ENCODE assay signal across 26 cellular contexts in genomic region chr4:109571494-109571893, GRCh38. TPM values are rescaled to one million over a fixed set of nuclear protein-coding genes. Genes with fewer than 3 reads are reported as not detected.
DNase-seq lines count a peak whose midpoint lies in the region; ATAC-seq, FAIRE-seq and TF ChIP-seq lines count a peak whose summit lies in the region.
"Had no signal": no experiment of that assay in that cellular context is flagged by ENCODE, and none has a peak within 500 bp of the region (broad histone marks: within the 10 kb centered on the region; RNA-seq: fewer than 3 reads in every experiment).

No MANE protein-coding gene starts in this region.

- TF ChIP-seq EP300 in HepG2 (IDR thresholded peaks at IDR 0.05; ENCODE audit: low read depth in 2 of 2, low read length in 2 of 2) (no peak), HepG2 (CRISPR knock-in tag; IDR thresholded peaks at IDR 0.05; ENCODE audit: borderline replicate concordance) (no peak)

- POLR2A ChIA-PET in activated CD8-positive, alpha-beta T cell treated with anti-CD3 and anti-CD28 coated beads for 36 hours (lab: Charles Lee), result interaction anchor here (0.6 to 1.0 kb wide), 3 partner anchors 9 to 16 kb away, joined by 3 to 5 read pairs (median 3); no protein-coding TSS in a partner anchor
- POLR2A ChIA-PET in activated CD8-positive, alpha-beta T cell treated with anti-CD3 and anti-CD28 coated beads, Interleukin-2, amount 10 ng/mL, durations not matched to agents 7 days and 5 days (lab: Charles Lee), result interaction anchor here (0.6 to 1.7 kb wide), 3 partner anchors 9 to 12 kb away, joined by 3 to 7 read pairs (median 4); partner anchors contain the start of gene MCUB
- POLR2A ChIA-PET in HepG2 (lab: Yijun Ruan, JAX), result no interaction called here

- FAIRE-seq in HepG2 (lab: Jason Lieb, UNC), result no peak
- FAIRE-seq: GM18507, H54, HTR-8/SVneo had no signal

- no peaks in the 10 kb centered on the region for H3K9me3 ChIP-seq in HepG2 (ENCODE audit: low read length)
- H3K9me3 ChIP-seq in right lobe of liver, result no peaks in the 10 kb centered on the region
- H3K9me3 ChIP-seq: MG63, SJSA1 had no signal

- H2AFZ ChIP-seq in HepG2 (ENCODE audit: low read length), result no peak overlapping the region
- H2AFZ ChIP-seq: PC-9 had no signal

- no peak for TF ChIP-seq CTCF in activated CD8-positive, alpha-beta T cell treated with anti-CD3 and anti-CD28 coated beads for 36 hours (IDR thresholded peaks at IDR 0.05)
- TF ChIP-seq CTCF in HepG2 (CRISPR knock-in tag; IDR thresholded peaks at IDR 0.05) (no peak), right lobe of liver (IDR thresholded peaks at IDR 0.05) (no peak)

- H3K4me2 ChIP-seq in HepG2 (ENCODE audit: low read depth, low read length), result no peak overlapping the region
- H3K4me2 ChIP-seq: PC-9 had no signal

- H3K27ac Mint-ChIP-seq in activated CD8-positive, alpha-beta T cell treated with anti-CD3 and anti-CD28 coated beads for 36 hours, result peak overlapping the region; percentile 7
- no peak overlapping the region for H3K27ac Mint-ChIP-seq in activated CD8-positive, alpha-beta T cell treated with anti-CD3 and anti-CD28 coated beads, Interleukin-2, amount 10 ng/mL, durations not matched to agents 7 days and 5 days
- peak overlapping the region; percentile 16 to 33 for H3K27ac Mint-ChIP-seq in effector memory CD8-positive, alpha-beta T cell

- no peaks in the 10 kb centered on the region for H4K20me1 ChIP-seq in HepG2 (ENCODE audit: insufficient read depth, low read length)

- no peak for ATAC-seq in activated CD8-positive, alpha-beta T cell treated with anti-CD3 and anti-CD28 coated beads for 36 hours
- ATAC-seq in activated CD8-positive, alpha-beta T cell treated with anti-CD3 and anti-CD28 coated beads, Interleukin-2, amount 10 ng/mL, durations not matched to agents 7 days and 5 days, result no peak
- ATAC-seq in HepG2, result no peak
- ATAC-seq in right lobe of liver, result no peak
- ATAC-seq in effector memory CD8-positive, alpha-beta T cell (replicated peaks), result no peak
- ATAC-seq in HG02870 (IDR thresholded peaks at IDR 0.05; ENCODE audit: unreplicated experiment), result no peak

- H3K27ac ChIP-seq in HepG2 (ENCODE audit: extremely low read length, insufficient read depth, low read length) (no peak overlapping the region), right lobe of liver (no peak overlapping the region)
- H3K27ac ChIP-seq: PC-9, SJSA1 had no signal

- peaks cover 32% of the 10 kb centered on the region for H3K36me3 Mint-ChIP-seq in activated CD8-positive, alpha-beta T cell treated with anti-CD3 and anti-CD28 coated beads for 36 hours (ENCODE audit: low read depth)
- H3K36me3 Mint-ChIP-seq in activated CD8-positive, alpha-beta T cell treated with anti-CD3 and anti-CD28 coated beads, Interleukin-2, amount 10 ng/mL, durations not matched to agents 7 days and 5 days (ENCODE audit: low read depth), result peaks cover 46% of the 10 kb centered on the region
- no peaks in the 10 kb centered on the region for H3K36me3 Mint-ChIP-seq in effector memory CD8-positive, alpha-beta T cell (ENCODE audit: insufficient read depth)

- H3K9ac ChIP-seq in HepG2 (ENCODE audit: insufficient read depth, low read depth, low read length), result no peak overlapping the region

- H3K36me3 ChIP-seq in HepG2 (replicated peaks in 1 of 2; ENCODE audit: control insufficient read depth in 1 of 2, insufficient read depth in 2 of 2, low read length in 2 of 2) (no peaks in the 10 kb centered on the region), right lobe of liver (no peaks in the 10 kb centered on the region)
- H3K36me3 ChIP-seq: MG63, SJSA1 had no signal

- no peaks in the 10 kb centered on the region for H3K27me3 Mint-ChIP-seq in activated CD8-positive, alpha-beta T cell treated with anti-CD3 and anti-CD28 coated beads for 36 hours
- no peaks in the 10 kb centered on the region for H3K27me3 Mint-ChIP-seq in activated CD8-positive, alpha-beta T cell treated with anti-CD3 and anti-CD28 coated beads, Interleukin-2, amount 10 ng/mL, durations not matched to agents 7 days and 5 days (ENCODE audit: low read depth)
- H3K27me3 Mint-ChIP-seq in effector memory CD8-positive, alpha-beta T cell, result no peaks in the 10 kb centered on the region

- H3K9me3 Mint-ChIP-seq in activated CD8-positive, alpha-beta T cell treated with anti-CD3 and anti-CD28 coated beads for 36 hours, result peaks cover 8% of the 10 kb centered on the region
- peaks cover 5% of the 10 kb centered on the region for H3K9me3 Mint-ChIP-seq in activated CD8-positive, alpha-beta T cell treated with anti-CD3 and anti-CD28 coated beads, Interleukin-2, amount 10 ng/mL, durations not matched to agents 7 days and 5 days (ENCODE audit: insufficient read depth)
- H3K9me3 Mint-ChIP-seq in effector memory CD8-positive, alpha-beta T cell, result no peaks in the 10 kb centered on the region

- H3K27me3 ChIP-seq in HepG2 (ENCODE audit: control insufficient read depth in 1 of 2, insufficient read depth in 2 of 2, low read length in 2 of 2) (no peaks in the 10 kb centered on the region), right lobe of liver (no peaks in the 10 kb centered on the region)
- H3K27me3 ChIP-seq: MG63, SJSA1 had no signal

- H3K4me3 Mint-ChIP-seq in activated CD8-positive, alpha-beta T cell treated with anti-CD3 and anti-CD28 coated beads for 36 hours, result no peak overlapping the region
- no peak overlapping the region for H3K4me3 Mint-ChIP-seq in activated CD8-positive, alpha-beta T cell treated with anti-CD3 and anti-CD28 coated beads, Interleukin-2, amount 10 ng/mL, durations not matched to agents 7 days and 5 days
- no peak overlapping the region for H3K4me3 Mint-ChIP-seq in effector memory CD8-positive, alpha-beta T cell

- H3K4me3 ChIP-seq in HepG2 (replicated peaks in 1 of 3; ENCODE audit: insufficient read depth in 1 of 3, low read depth in 2 of 3, low read length in 3 of 3) (no peak overlapping the region), right lobe of liver (no peak overlapping the region)
- H3K4me3 ChIP-seq: MG63, PC-9, SJSA1 had no signal

- no peak for DNase-seq in activated CD8-positive, alpha-beta T cell treated with anti-CD3 and anti-CD28 coated beads for 36 hours
- no peak for DNase-seq in activated CD8-positive, alpha-beta T cell treated with anti-CD3 and anti-CD28 coated beads, Interleukin-2, amount 10 ng/mL, durations not matched to agents 7 days and 5 days
- DNase-seq in HepG2 (ENCODE audit: low spot score) (no peak), right lobe of liver (no peak), HuH-7.5 (ENCODE audit: low spot score) (no peak)
- no peak for DNase-seq in effector memory CD8-positive, alpha-beta T cell
- DNase-seq: DMS153, DND-41, IMR-90, KG1, MG63, NCI-H1105 treated with DMSO at 0.1 percent for 48 hours, NCI-H146, NCI-H1930, NCI-H2107, NCI-H446, NCI-H526, NCI-H82, PC-9, Right ventricle myocardium superior, RPMI8226 had no signal

- in situ Hi-C loops in HepG2 (cut with HindIII; ENCODE audit: extremely low pct_ligation_motif_present, low pct_unique_long_range_greater_than_20kb), result loop anchor here (25.0 kb wide), 1 partner anchor 241 kb away; the partner anchor contains the start of genes CFI and GAR1

- no peaks in the 10 kb centered on the region for H3K79me2 ChIP-seq in HepG2 (ENCODE audit: insufficient read depth, low read length)

- BruUV-seq in HepG2 (replicated peaks; lab: Mats Ljungman, UMichigan), result no TSS peak

- intact Hi-C loops in activated CD8-positive, alpha-beta T cell treated with anti-CD3 and anti-CD28 coated beads for 36 hours (cut with micrococcal nuclease), result loop anchor here (5.0 kb wide), 1 partner anchor 139 kb away; the partner anchor contains the start of gene SEC24B
- intact Hi-C loops in HepG2 (cut with micrococcal nuclease; ENCODE audit: unreplicated experiment) (loop anchor here (5.0 kb wide), 1 partner anchor 149 kb away; no protein-coding TSS in a partner anchor), right lobe of liver (cut with DNase I) (no loop called here)

- CTCF ChIA-PET in activated CD8-positive, alpha-beta T cell treated with anti-CD3 and anti-CD28 coated beads for 36 hours (lab: Charles Lee), result interaction anchor here (2.0 kb wide), 1 partner anchor 9 kb away, joined by 14 read pairs; no protein-coding TSS in a partner anchor
- CTCF ChIA-PET in activated CD8-positive, alpha-beta T cell treated with anti-CD3 and anti-CD28 coated beads, Interleukin-2, amount 10 ng/mL, durations not matched to agents 7 days and 5 days (lab: Charles Lee), result interaction anchor here (0.8 to 1.9 kb wide), 4 partner anchors 8 to 166 kb away, joined by 3 to 6 read pairs (median 3); no protein-coding TSS in a partner anchor
- CTCF ChIA-PET in HepG2 (lab: Yijun Ruan, JAX; ENCODE audit: low intra/inter-chr PET ratio, low total read pairs), result no interaction called here

- 21% methylated on average over 3 of the region's 3 CpGs for WGBS in HepG2 (ENCODE audit: low lambda C conversion rate)
- WGBS in right lobe of liver (ENCODE audit: insufficient coverage, low coverage, low lambda C conversion rate, missing lambda C conversion rate), result no CpG with 5 or more reads among the region's 3 CpGs

- TF ChIP-seq POLR2A in HepG2 (IDR thresholded peaks at IDR 0.05; ENCODE audit: insufficient read depth in 1 of 2, low read depth in 2 of 2, low read length in 2 of 2) (no peak), right lobe of liver (IDR thresholded peaks at IDR 0.05) (no peak)

- H3K4me1 ChIP-seq in HepG2 (ENCODE audit: insufficient read depth, low read length) (no peaks in the 10 kb centered on the region), right lobe of liver (no peaks in the 10 kb centered on the region)
- H3K4me1 ChIP-seq: SJSA1 had no signal

- no peak for TF ChIP-seq RAD21 in HepG2 (CRISPR knock-in tag; IDR thresholded peaks at IDR 0.05)

- H3K4me1 Mint-ChIP-seq in activated CD8-positive, alpha-beta T cell treated with anti-CD3 and anti-CD28 coated beads for 36 hours (ENCODE audit: low read depth), result peaks cover 61% of the 10 kb centered on the region
- peaks cover 34% of the 10 kb centered on the region for H3K4me1 Mint-ChIP-seq in activated CD8-positive, alpha-beta T cell treated with anti-CD3 and anti-CD28 coated beads, Interleukin-2, amount 10 ng/mL, durations not matched to agents 7 days and 5 days (ENCODE audit: low read depth)
- peaks cover 31 to 50% of the 10 kb centered on the region in 2 donors for H3K4me1 Mint-ChIP-seq in effector memory CD8-positive, alpha-beta T cell (ENCODE audit: low read depth in 2 of 2)

RNA-seq across cellular contexts. Expression of gene MCUB, which starts 11.4 kb away (rescaled TPM):
- 10 to 100 TPM; 62.3 to 65.3 TPM for total RNA-seq in activated CD8-positive, alpha-beta T cell treated with anti-CD3 and anti-CD28 coated beads for 36 hours
- total RNA-seq in activated CD8-positive, alpha-beta T cell treated with anti-CD3 and anti-CD28 coated beads, Interleukin-2, amount 10 ng/mL, durations not matched to agents 7 days and 5 days, result 100 to 1,000 TPM; 104 to 109 TPM
- total RNA-seq in HepG2 (2016; rRNA removed; fragmentation: Illumina TruSeq; extraction: Trizol) (0.95 and 1.4 TPM in 2 replicates), right lobe of liver (1 to 10 TPM in 4 of 6 experiments, under 1 TPM in 2; 0.66 to 2.7 (median 1.3) TPM)
- total RNA-seq in HepG2 (2016; cell fraction: cytosol; rRNA removed; fragmentation: Illumina TruSeq; extraction: Trizol; ENCODE audit: low read depth), result 0.91 and 1.7 TPM in 2 replicates
- 0.58 and 0.73 TPM in 2 replicates for total RNA-seq in HepG2 (2016; cell fraction: insoluble cytoplasmic fraction; rRNA removed; fragmentation: Illumina TruSeq; extraction: Trizol)
- total RNA-seq in HepG2 (2016; cell fraction: membrane; rRNA removed; fragmentation: Illumina TruSeq; extraction: Trizol), result 1.9 and 2.2 TPM in 2 replicates
- 1.3 and 2.3 TPM in 2 replicates for total RNA-seq in HepG2 (2016; cell fraction: nucleus; rRNA removed; fragmentation: Illumina TruSeq; extraction: Trizol)
- polyA plus RNA-seq in HepG2 (2011; rRNA removed), result 1.7 and 2.2 TPM in 2 replicates
- polyA plus RNA-seq in HepG2 (2011; cell fraction: cytosol; rRNA removed), result 1.6 and 2.5 TPM in 2 replicates
- 2.4 and 2.7 TPM in 2 replicates for polyA plus RNA-seq in HepG2 (2011; cell fraction: nucleus; rRNA removed)
- polyA plus RNA-seq in HepG2 (2012), result 0.73 and 0.87 TPM in 2 replicates
- 2.0 and 2.2 TPM in 2 replicates for polyA plus RNA-seq in HepG2 (2016; cell fraction: cytosol; fragmentation: Illumina TruSeq; extraction: Trizol; ENCODE audit: low read depth)
- 0.76 and 1.8 TPM in 2 replicates for polyA plus RNA-seq in HepG2 (2016; cell fraction: insoluble cytoplasmic fraction; fragmentation: Illumina TruSeq; extraction: Trizol; ENCODE audit: low read depth)
- 1.1 and 1.5 TPM in 2 replicates for polyA plus RNA-seq in HepG2 (2016; cell fraction: membrane; fragmentation: Illumina TruSeq; extraction: Trizol; ENCODE audit: low read depth)
- polyA plus RNA-seq in HepG2 (2016; cell fraction: nucleus; fragmentation: Illumina TruSeq; extraction: Trizol; ENCODE audit: insufficient read depth, low read depth), result 1.5 and 1.9 TPM in 2 replicates
- 2.3 and 5.6 TPM in 2 replicates for polyA minus RNA-seq in HepG2 (2011; rRNA and poly(A)+ RNA removed; ENCODE audit: low replicate concordance)
- 1.2 and 2.8 TPM in 2 replicates for polyA minus RNA-seq in HepG2 (2011; cell fraction: cytosol; rRNA and poly(A)+ RNA removed)
- polyA minus RNA-seq in HepG2 (2011; cell fraction: nucleus; rRNA and poly(A)+ RNA removed), result 1.5 and 2.4 TPM in 2 replicates

Comparison
In these comparisons a context has a peak if more than half of its experiments do, and no peak if none do; other contexts are left out.
1. intact Hi-C loops: an anchor here in activated CD8-positive, alpha-beta T cell treated with anti-CD3 and anti-CD28 coated beads for 36 hours (5.0 kb wide) and HepG2 (5.0 kb wide); none called in right lobe of liver.
2. RNA of gene MCUB, which starts 11.4 kb away (total RNA-seq): 104 to 109 TPM in activated CD8-positive, alpha-beta T cell treated with anti-CD3 and anti-CD28 coated beads, Interleukin-2, amount 10 ng/mL, durations not matched to agents 7 days and 5 days and 62.3 to 65.3 TPM in activated CD8-positive, alpha-beta T cell treated with anti-CD3 and anti-CD28 coated beads for 36 hours; 0.66 to 2.7 TPM in right lobe of liver and 0.58 to 2.3 TPM in HepG2; every median in the first group is over 10 times any median in the second.